Comparison of ENCODE assay signal across 10 cellular contexts in genomic region chr13:27194895-27195764, GRCh38. TPM values are rescaled to one million over a fixed set of nuclear protein-coding genes. Genes with fewer than 3 reads are reported as not detected.
DNase-seq lines count a peak whose midpoint lies in the region; ATAC-seq and TF ChIP-seq lines count a peak whose summit lies in the region.
"Had no signal": no experiment of that assay in that cellular context is flagged by ENCODE, and none has a peak within 500 bp of the region (broad histone marks: within the 10 kb centered on the region; RNA-seq: fewer than 3 reads in every experiment).

No MANE protein-coding gene starts in this region.

- no peak overlapping the region for H3K4me3 ChIP-seq in brain microvascular endothelial cell (ENCODE audit: low read depth, low read length)

- TF ChIP-seq CTCF in brain microvascular endothelial cell (IDR thresholded peaks at IDR 0.05; ENCODE audit: low read depth, low read length, missing control alignments): peak; percentile 2

- peak overlapping the region; percentile 62 for H3K27ac ChIP-seq in brain microvascular endothelial cell

- in situ Hi-C loops in brain microvascular endothelial cell (cut with HindIII; ENCODE audit: low pct_ligation_motif_present, low sequenced_read_pairs): no loop called here

- no peaks in the 10 kb centered on the region for H3K36me3 ChIP-seq in brain microvascular endothelial cell (replicated peaks)

- no peak for ATAC-seq in GM19463 (IDR thresholded peaks at IDR 0.05; ENCODE audit: unreplicated experiment)

- H3K27me3 ChIP-seq in brain microvascular endothelial cell (replicated peaks): no peaks in the 10 kb centered on the region

- DNase-seq in ELF-1 (ENCODE audit: low read depth, low spot score): peak; percentile 53
- peak; percentile 97 for DNase-seq in M059J (ENCODE audit: low read depth)
- DNase-seq in brain microvascular endothelial cell: peak; percentile 92
- peak; percentile 67 for DNase-seq in myocyte (ENCODE audit: low read depth)
- no peak for DNase-seq in hippocampal formation (lab: John Stamatoyannopoulos, UW)
- no peak for DNase-seq in Kasumi-1 (lab: John Stamatoyannopoulos, UW)
- no peak for DNase-seq in KG1 (lab: John Stamatoyannopoulos, UW)
- DNase-seq: activated CD4-positive, alpha-beta T cell treated with anti-CD3 and anti-CD28 coated beads for 4 hours; stimulated activated CD4-positive, alpha-beta T cell treated with anti-CD3 and anti-CD28 coated beads, Interleukin-4, amount 100 ng/mL, for 24 hours had no signal

RNA-seq across cellular contexts. Expression of gene USP12, which starts 23.5 kb away (rescaled TPM):
- total RNA-seq in M059J (2014; rRNA removed; shearing (Covaris generic)): 17.9 and 30.1 TPM in 2 replicates
- total RNA-seq in myocyte: 42.9 and 43.9 TPM in 2 replicates
- 21.3 TPM for polyA plus RNA-seq in myocyte (2012)

RNA-seq across cellular contexts. Expression of gene RPL21, which starts 56.2 kb away (rescaled TPM):
- total RNA-seq in M059J (2014; rRNA removed; shearing (Covaris generic)): 521 and 537 TPM in 2 replicates
- total RNA-seq in myocyte: 773 and 936 TPM in 2 replicates
- polyA plus RNA-seq in myocyte (2012): 761 TPM

Comparison
In these comparisons a context has a peak if more than half of its experiments do, and no peak if none do; other contexts are left out.
1. DNase-seq: peak in ELF-1 (single experiment), M059J (single experiment), brain microvascular endothelial cell (single experiment) and myocyte (single experiment); none in hippocampal formation (0 of 2), Kasumi-1 (0 of 2) and KG1 (single experiment).